In the genomic region with DNA sequence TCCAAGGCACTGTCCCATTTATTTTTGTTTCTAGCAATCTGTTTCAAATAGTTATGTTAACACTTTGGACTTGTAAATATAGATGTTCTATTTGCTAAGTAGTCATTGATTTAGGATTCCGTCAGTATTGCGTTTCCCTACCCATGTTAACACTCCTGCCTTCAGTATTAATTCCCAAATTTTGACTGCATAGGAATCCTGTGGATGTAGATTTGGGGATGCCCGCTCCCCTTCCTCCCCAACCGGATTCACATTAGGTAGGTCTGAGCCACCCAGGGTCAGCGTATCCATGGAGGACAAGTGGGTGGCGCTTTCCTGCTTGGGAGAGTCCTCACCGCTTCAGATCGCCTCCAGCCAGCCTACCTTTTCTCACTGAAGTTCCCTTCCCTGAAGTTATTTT, we compare ENCODE assay signal across 20 cellular contexts. TPM values are rescaled to one million over a fixed set of nuclear protein-coding genes. Genes with fewer than 3 reads are reported as not detected.
"Had no signal": no experiment of that assay in that cellular context is flagged by ENCODE, and none has a peak within 500 bp of the region (broad histone marks: within the 10 kb centered on the region; RNA-seq: fewer than 3 reads in every experiment).

No MANE protein-coding gene starts in this region.

- H3K27ac Mint-ChIP-seq: activated CD4-positive, alpha-beta memory T cell treated with anti-CD3 and anti-CD28 coated beads for 36 hours; activated naive CD8-positive, alpha-beta T cell had no signal

- DNase-seq: activated CD4-positive, alpha-beta memory T cell treated with anti-CD3 and anti-CD28 coated beads for 36 hours; activated CD4-positive, alpha-beta T cell treated with anti-CD3 and anti-CD28 coated beads for 1 hour; activated gamma-delta T cell treated with Interleukin-2 at 50 U/mL for 16 hours; activated T-cell treated with anti-CD3 and anti-CD28 coated beads, Interleukin-2, amount 50 U/mL, for 4 hours; amniotic stem cell; cortex of kidney; effector CD4-positive, alpha-beta T cell; foreskin fibroblast; kidney glomerular epithelial cell; lower lobe of right lung; midbrain; retina; stimulated activated CD4-positive, alpha-beta T cell treated with anti-CD3 and anti-CD28 coated beads, Interleukin-4, amount 100 ng/mL, for 4 hours; stimulated activated CD8-positive, alpha-beta memory T cell treated with anti-CD3 and anti-CD28 coated beads, Interleukin-4, amount 100 ng/mL, for 48 hours; stimulated activated naive CD4-positive, alpha-beta T cell treated with Interleukin-2 at 50 U/mL for 16 hours; trophoblast cell had no signal

- H3K79me2 ChIP-seq: parathyroid adenoma had no signal

- ATAC-seq: activated T-cell treated with anti-CD3 and anti-CD28 coated beads, Interleukin-2, amount 50 U/mL, for 4 hours; lower lobe of right lung had no signal

- H3K36me3 ChIP-seq: lower lobe of right lung had no signal

- H3K36me3 Mint-ChIP-seq: activated CD4-positive, alpha-beta memory T cell treated with anti-CD3 and anti-CD28 coated beads for 36 hours; activated naive CD8-positive, alpha-beta T cell had no signal

- H3K4me3 Mint-ChIP-seq: activated CD4-positive, alpha-beta memory T cell treated with anti-CD3 and anti-CD28 coated beads for 36 hours; activated naive CD8-positive, alpha-beta T cell; activated T-cell treated with anti-CD3 and anti-CD28 coated beads, Interleukin-2, amount 50 U/mL, for 4 hours; central memory CD8-positive, alpha-beta T cell had no signal

- H3K9me3 Mint-ChIP-seq: activated CD4-positive, alpha-beta memory T cell treated with anti-CD3 and anti-CD28 coated beads for 36 hours; activated T-cell treated with anti-CD3 and anti-CD28 coated beads, Interleukin-2, amount 50 U/mL, for 4 hours; central memory CD8-positive, alpha-beta T cell had no signal

- H3K9me3 ChIP-seq: lower lobe of right lung had no signal

- H3K4me1 ChIP-seq: lower lobe of right lung had no signal

- H3K4me3 ChIP-seq: lower lobe of right lung, skin epidermis had no signal

- H3K9ac ChIP-seq: parathyroid adenoma had no signal

- H3K27ac ChIP-seq: skin epidermis had no signal

- H3K4me1 Mint-ChIP-seq: central memory CD8-positive, alpha-beta T cell had no signal

RNA-seq across cellular contexts. Expression of a gene that starts 1.1 kb away (rescaled TPM):
- total RNA-seq: activated CD4-positive, alpha-beta memory T cell treated with anti-CD3 and anti-CD28 coated beads for 36 hours had no signal
